1 cellular context compared by ENCODE assay signal in the genomic region with DNA sequence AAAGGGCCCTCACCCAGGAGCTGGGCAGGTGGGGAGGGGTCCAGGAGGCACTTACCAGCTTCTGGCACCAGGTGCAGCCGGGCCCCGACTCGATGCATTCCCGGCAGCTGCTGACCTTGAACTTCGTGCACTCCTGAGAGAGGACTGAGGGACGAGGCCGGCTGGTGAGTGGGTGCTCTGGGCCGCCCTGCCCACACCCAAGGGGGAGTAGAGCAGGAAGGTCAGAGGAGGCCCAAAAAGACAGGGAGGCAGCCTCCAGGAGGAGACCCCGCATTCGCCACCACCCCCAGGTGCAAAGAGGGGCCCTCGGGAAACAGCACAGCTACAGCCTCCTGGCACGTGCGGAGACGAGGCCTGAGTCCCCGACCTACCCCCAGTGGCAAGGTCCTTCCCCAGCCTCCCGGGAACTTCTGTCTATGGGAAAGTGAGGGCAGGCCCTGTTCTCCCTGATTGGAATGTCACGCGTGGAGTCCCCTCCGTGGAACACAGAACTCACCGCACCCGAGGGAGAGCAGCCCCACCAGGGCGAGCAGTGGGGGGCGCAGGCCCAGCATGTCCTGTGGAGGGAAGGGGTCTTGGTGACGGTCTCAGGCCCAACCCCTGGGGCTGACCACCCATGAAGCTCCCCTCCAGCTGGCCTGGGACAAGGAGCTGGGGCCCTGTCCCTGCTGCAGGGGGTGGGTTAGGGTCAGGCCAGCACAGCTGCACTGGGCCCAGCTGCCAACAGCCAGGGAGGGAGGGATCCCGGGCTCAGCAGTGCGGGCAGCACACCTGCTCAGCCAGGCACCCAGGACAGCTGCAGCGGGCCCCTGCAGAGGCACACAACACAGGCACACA.
TF ChIP-seq lines count a peak whose summit lies in the region.

No MANE protein-coding gene starts in this region.

TF ChIP-seq in WTC11, 78 proteins besides CTCF, POLR2A, EP300 and RAD21 (continued from another document):
- TF ChIP-seq, protein P1, sequence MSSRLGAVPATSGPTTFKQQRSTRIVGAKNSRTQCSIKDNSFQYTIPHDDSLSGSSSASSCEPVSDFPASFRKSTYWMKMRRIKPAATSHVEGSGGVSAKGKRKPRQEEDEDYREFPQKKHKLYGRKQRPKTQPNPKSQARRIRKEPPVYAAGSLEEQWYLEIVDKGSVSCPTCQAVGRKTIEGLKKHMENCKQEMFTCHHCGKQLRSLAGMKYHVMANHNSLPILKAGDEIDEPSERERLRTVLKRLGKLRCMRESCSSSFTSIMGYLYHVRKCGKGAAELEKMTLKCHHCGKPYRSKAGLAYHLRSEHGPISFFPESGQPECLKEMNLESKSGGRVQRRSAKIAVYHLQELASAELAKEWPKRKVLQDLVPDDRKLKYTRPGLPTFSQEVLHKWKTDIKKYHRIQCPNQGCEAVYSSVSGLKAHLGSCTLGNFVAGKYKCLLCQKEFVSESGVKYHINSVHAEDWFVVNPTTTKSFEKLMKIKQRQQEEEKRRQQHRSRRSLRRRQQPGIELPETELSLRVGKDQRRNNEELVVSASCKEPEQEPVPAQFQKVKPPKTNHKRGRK (CRISPR knock-in tag; IDR thresholded peaks at IDR 0.05; ENCODE audit: borderline replicate concordance) = no peak
